Comparison of ENCODE assay signal across 15 cellular contexts in the genomic region with DNA sequence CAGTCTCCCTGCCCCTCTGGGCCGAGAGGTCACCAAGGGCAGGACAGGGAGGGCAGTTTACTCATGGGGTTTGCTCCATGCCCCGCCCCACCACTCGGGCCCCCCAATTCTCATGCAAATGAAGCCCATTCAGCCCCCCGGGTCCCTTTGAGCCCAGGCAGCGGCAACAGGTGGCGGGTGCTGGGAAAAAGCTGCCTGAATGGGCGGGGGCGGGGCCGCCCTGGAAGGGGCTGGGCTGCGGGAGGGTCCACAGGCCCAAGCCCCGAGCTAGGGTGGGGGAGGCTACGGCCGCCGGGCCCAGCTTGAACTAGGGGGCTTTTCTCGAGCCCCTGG. TPM values are rescaled to one million over a fixed set of nuclear protein-coding genes. Genes with fewer than 3 reads are reported as not detected.
DNase-seq lines count a peak whose midpoint lies in the region; ATAC-seq, FAIRE-seq and TF ChIP-seq lines count a peak whose summit lies in the region.
"Had no signal": no experiment of that assay in that cellular context is flagged by ENCODE, and none has a peak within 500 bp of the region (broad histone marks: within the 10 kb centered on the region; RNA-seq: fewer than 3 reads in every experiment).

No MANE protein-coding gene starts in this region.

- no peak overlapping the region for H3K9ac ChIP-seq in H9 (ENCODE audit: extremely low read depth, insufficient read length, low read length)
- no peak overlapping the region for H3K9ac ChIP-seq in mammary epithelial cell (ENCODE audit: insufficient read depth, low read length)
- peak overlapping the region; percentile 68 for H3K9ac ChIP-seq in mucosa of stomach (ENCODE audit: low read length)

- dilution Hi-C loops in mammary epithelial cell (cut with HindIII; ENCODE audit: low sequenced_read_pairs) = no loop called here

- H3K4me3 ChIP-seq in A549 = no peak overlapping the region
- H3K4me3 ChIP-seq in mammary epithelial cell (replicated peaks in 1 of 3; ENCODE audit: insufficient read depth in 1 of 3, low read depth in 2 of 3, low read length in 3 of 3) = no peak overlapping the region
- peak overlapping the region; percentile 41 for H3K4me3 ChIP-seq in mucosa of stomach (ENCODE audit: low read length)

- H3K4me1 ChIP-seq in A549 (peaks cover 95% of the 10 kb centered on the region), H9 (ENCODE audit: insufficient read depth, low read length) (no peaks in the 10 kb centered on the region; the same call in 1 of the 2 replicates), mammary epithelial cell (ENCODE audit: insufficient read depth, low read length) (peaks cover 73% of the 10 kb centered on the region), mucosa of stomach (ENCODE audit: control insufficient read depth, insufficient read depth, low read length) (peaks cover 73% of the 10 kb centered on the region)

- H3K36me3 Mint-ChIP-seq in H9 (ENCODE audit: insufficient read depth in 1 of 3, low read depth in 3 of 3) = peaks cover 0 to 31% (median 31%) of the 10 kb centered on the region in 3 experiments; a peak in 6 of 7 replicates
- peaks cover 9% of the 10 kb centered on the region for H3K36me3 Mint-ChIP-seq in activated naive CD8-positive, alpha-beta T cell treated with anti-CD3 and anti-CD28 coated beads for 36 hours

- H3K27ac ChIP-seq in A549 (peak overlapping the region; percentile 81 to 95), H9 (ENCODE audit: insufficient read length, low read depth, low read length) (no peak overlapping the region), mammary epithelial cell (ENCODE audit: insufficient read depth, low read depth, low read length) (no peak overlapping the region)

- H3K36me3 ChIP-seq in mammary epithelial cell (ENCODE audit: insufficient read depth, low read length) = peaks cover 4% of the 10 kb centered on the region
- H3K36me3 ChIP-seq in mucosa of stomach (ENCODE audit: control insufficient read depth, insufficient read depth, low read length) = peaks cover 33% of the 10 kb centered on the region

- CTCF ChIA-PET in A549 (lab: Yijun Ruan, JAX) (interaction anchor here (0.7 to 2.2 kb wide), 2 partner anchors 47 to 55 kb away, joined by 3 to 9 read pairs; no protein-coding TSS in a partner anchor), mammary epithelial cell (lab: Charles Lee; ENCODE audit: low non-redundant PET) (no interaction called here)

- no peak overlapping the region for H2BK5ac ChIP-seq in H9 (ENCODE audit: insufficient read length, low read length)

- H3K4me1 Mint-ChIP-seq in H9 = peaks cover 39 to 56% of the 10 kb centered on the region in 2 experiments
- H3K4me1 Mint-ChIP-seq in activated naive CD8-positive, alpha-beta T cell treated with anti-CD3 and anti-CD28 coated beads for 36 hours = peaks cover 54% of the 10 kb centered on the region

- H3K23me2 ChIP-seq in H9 (ENCODE audit: insufficient read length, low read depth, low read length, poor library complexity, severe bottlenecking) = peaks cover 9% of the 10 kb centered on the region

- no peak overlapping the region for H3T11ph ChIP-seq in H9 (ENCODE audit: low read length)

- no peak for ATAC-seq in A549

- H2BK12ac ChIP-seq in H9 (ENCODE audit: insufficient read length, low read depth, low read length) = no peak overlapping the region

- peak overlapping the region; percentile 44; the same call in 1 of the 2 replicates for H3K14ac ChIP-seq in H9 (ENCODE audit: insufficient read depth, low read length)

- no peaks in the 10 kb centered on the region for H4K20me1 ChIP-seq in H9 (ENCODE audit: control insufficient read depth, insufficient read depth, insufficient read length)
- H4K20me1 ChIP-seq in mammary epithelial cell (ENCODE audit: insufficient read depth, low read length) = no peaks in the 10 kb centered on the region

- BruUV-seq in mammary epithelial cell (replicated peaks; lab: Mats Ljungman, UMichigan) = no TSS peak

- TF ChIP-seq EP300 in A549 (IDR thresholded peaks at IDR 0.05) = no peak

- H3K4ac ChIP-seq in H9 (ENCODE audit: low read depth, low read length) = no peak overlapping the region

- H2AFZ ChIP-seq in H9 (ENCODE audit: low read length) (no peak overlapping the region), mammary epithelial cell (ENCODE audit: low read depth, low read length) (no peak overlapping the region)

- H3K27me3 ChIP-seq in H9 (ENCODE audit: insufficient read depth, low read length) = no peaks in the 10 kb centered on the region; the same call in 1 of the 2 replicates
- H3K27me3 ChIP-seq in mammary epithelial cell (ENCODE audit: insufficient read depth, low read length) = no peaks in the 10 kb centered on the region
- no peaks in the 10 kb centered on the region for H3K27me3 ChIP-seq in mucosa of stomach (ENCODE audit: control insufficient read depth, insufficient read depth, low read length)

- no peak overlapping the region for H4K8ac ChIP-seq in H9 (replicated peaks; ENCODE audit: insufficient read length, low read depth, low read length)

- POLR2A ChIA-PET in A549 (lab: Yijun Ruan, JAX) = no interaction called here

- no peak overlapping the region for H4K91ac ChIP-seq in H9 (ENCODE audit: insufficient read length, low read depth, low read length)

- H3K79me2 ChIP-seq in H9 (ENCODE audit: insufficient read depth, low read length) (no peaks in the 10 kb centered on the region; the same call in 1 of the 2 replicates), mammary epithelial cell (ENCODE audit: insufficient read depth, low read length) (peaks cover 37% of the 10 kb centered on the region)

- no peak overlapping the region for H2BK15ac ChIP-seq in H9 (ENCODE audit: low read depth, low read length)

- no peak overlapping the region for H3K23ac ChIP-seq in H9 (ENCODE audit: insufficient read length, low read depth, low read length)

- H4K5ac ChIP-seq in H9 (ENCODE audit: insufficient read length, low read depth, low read length) = no peak overlapping the region

- H3K56ac ChIP-seq in H9 (ENCODE audit: insufficient read length, low read depth, low read length) = no peak overlapping the region

- no peak for FAIRE-seq in A549 (lab: Jason Lieb, UNC)

- H3K9me3 Mint-ChIP-seq in H9 = no peaks in the 10 kb centered on the region
- H3K9me3 Mint-ChIP-seq in activated naive CD8-positive, alpha-beta T cell treated with anti-CD3 and anti-CD28 coated beads for 36 hours = no peaks in the 10 kb centered on the region

- H3K27me3 Mint-ChIP-seq in H9 (ENCODE audit: low read depth) = peaks cover 7% of the 10 kb centered on the region
- no peaks in the 10 kb centered on the region for H3K27me3 Mint-ChIP-seq in activated naive CD8-positive, alpha-beta T cell treated with anti-CD3 and anti-CD28 coated beads for 36 hours

- TF ChIP-seq POLR2A in A549 (IDR thresholded peaks at IDR 0.05; ENCODE audit: low read length) = no peak

- H3K79me1 ChIP-seq in H9 (ENCODE audit: insufficient read depth, low read depth, low read length, poor library complexity, severe bottlenecking) = no peaks in the 10 kb centered on the region

- H2AK5ac ChIP-seq in H9 (ENCODE audit: insufficient read length, low read length) = no peak overlapping the region

- intact Hi-C loops in mammary epithelial cell (cut with micrococcal nuclease) = loop anchor here (5.0 kb wide), 1 partner anchor 108 kb away; the partner anchor contains the start of gene TTYH3

- TF ChIP-seq RAD21 in A549 (conservative IDR thresholded peaks at IDR 0.05 in 1 of 2, IDR thresholded peaks at IDR 0.05 in 1 of 2) = no peak

- H3K18ac ChIP-seq in H9 (ENCODE audit: insufficient read length, low read depth, low read length) = peak overlapping the region; percentile 78

- whole genome bisulfite sequencing in A549 (ENCODE audit: missing lambda C conversion rate) = 100% methylated on average over 1 of the region's 15 CpGs
- no CpG with 5 or more reads among the region's 15 CpGs for WGBS in H9 (ENCODE audit: extremely low coverage, insufficient read length, low lambda C conversion rate)
- WGBS in mammary epithelial cell (ENCODE audit: low coverage, missing lambda C conversion rate) = 71% methylated on average over 4 of the region's 15 CpGs

- H3K27ac Mint-ChIP-seq in H9 = no peak overlapping the region; a peak in 2 of 7 replicates
- H3K27ac Mint-ChIP-seq in activated naive CD8-positive, alpha-beta T cell treated with anti-CD3 and anti-CD28 coated beads for 36 hours = no peak overlapping the region

- 0 out of 5 replicates have a peak overlapping the region, but pooled peaks of 1 of the 2 experiments have one; percentile 40 for H3K4me3 Mint-ChIP-seq in H9
- no peak overlapping the region for H3K4me3 Mint-ChIP-seq in activated naive CD8-positive, alpha-beta T cell treated with anti-CD3 and anti-CD28 coated beads for 36 hours

- DNase-seq in A549 (ENCODE audit: low read depth in 1 of 2, low spot score in 1 of 2) (no peak), H9 (peak; percentile 93), mammary epithelial cell (no peak), NCI-H82 (lab: John Stamatoyannopoulos, UW) (no peak), NOMO-1 treated with dmso at 0.1 percent for 144 hours (lab: John Stamatoyannopoulos, UW; ENCODE audit: unreplicated experiment) (no peak), H4 (ENCODE audit: low spot score) (no peak)
- DNase-seq in activated naive CD8-positive, alpha-beta T cell treated with anti-CD3 and anti-CD28 coated beads for 36 hours = no peak
- DNase-seq: activated CD8-positive, alpha-beta memory T cell treated with anti-CD3 and anti-CD28 coated beads, Interleukin-2, amount 50 U/mL, for 4 hours; dermis blood vessel endothelial cell; foreskin melanocyte; NCI-H226 had no signal

- TF ChIP-seq CTCF in A549 (IDR thresholded peaks at IDR 0.05) (no peak), H9 (conservative IDR thresholded peaks at IDR 0.05) (no peak), mammary epithelial cell (conservative IDR thresholded peaks at IDR 0.05 in 1 of 2, IDR thresholded peaks at IDR 0.05 in 1 of 2; ENCODE audit: extremely low read depth in 1 of 2, insufficient read depth in 1 of 2, low read depth in 1 of 2, low read length in 2 of 2) (no peak)

- no peak overlapping the region for H2BK120ac ChIP-seq in H9 (ENCODE audit: low read depth, low read length, poor library complexity, severe bottlenecking)

- in situ Hi-C loops in mammary epithelial cell (cut with MboI; ENCODE audit: low sequenced_read_pairs in 2 of 2) = no loop called here

- H3K9me3 ChIP-seq in A549 (no peaks in the 10 kb centered on the region), H9 (ENCODE audit: control insufficient read depth, low read depth, low read length) (no peaks in the 10 kb centered on the region), mammary epithelial cell (replicated peaks; ENCODE audit: insufficient read depth, low read length) (no peaks in the 10 kb centered on the region), mucosa of stomach (ENCODE audit: control insufficient read depth, low read length) (no peaks in the 10 kb centered on the region)

- H2BK20ac ChIP-seq in H9 (ENCODE audit: low read depth, low read length, poor library complexity, severe bottlenecking) = no peak overlapping the region

- peak overlapping the region; percentile 99; the same call in 2 of the 3 replicates for H3K4me2 ChIP-seq in A549
- no peak overlapping the region for H3K4me2 ChIP-seq in H9 (ENCODE audit: insufficient read depth, insufficient read length, low read length)
- peak overlapping the region; percentile 93 for H3K4me2 ChIP-seq in mammary epithelial cell (ENCODE audit: insufficient read depth, low read depth, low read length)

RNA-seq across cellular contexts. Expression of gene LFNG, which starts 5.2 kb away (rescaled TPM):
- polyA plus RNA-seq in A549 (2011; rRNA removed) (2.3 and 2.9 TPM in 2 replicates), A549 (2017; fragmentation: RNase III; extraction: RNeasy Plus Mini Kit Qiagen cat#74134 plus additional on column Dnase treatment) (5.8 to 7.3 TPM (median 6.3 TPM) in 3 replicates), mammary epithelial cell (35.5 TPM)
- polyA plus RNA-seq in A549 (2012; cell fraction: cytosol; rRNA removed) = 4.7 and 6.4 TPM in 2 replicates
- 10.0 and 15.6 TPM in 2 replicates for polyA plus RNA-seq in A549 (2012; cell fraction: nucleus; rRNA removed)
- polyA minus RNA-seq in A549 (2011; rRNA and poly(A)+ RNA removed) = 2.7 and 3.0 TPM in 2 replicates
- total RNA-seq in H9 (2021) (52.9 and 55.3 TPM in 2 replicates), mammary epithelial cell (100 to 1,000 TPM in 1 of 2 donors, 10 to 100 TPM in 1; 29.7 to 105 TPM)
- 15.9 TPM for polyA minus RNA-seq in mammary epithelial cell
- total RNA-seq in activated naive CD8-positive, alpha-beta T cell treated with anti-CD3 and anti-CD28 coated beads for 36 hours = 10 to 100 TPM; 21.0 to 25.8 TPM
- 11.0 and 14.7 TPM in 2 replicates for total RNA-seq in H4 (2014; rRNA removed; shearing (Covaris generic))

RNA-seq across cellular contexts. Expression of gene BRAT1, which starts 30.6 kb away (rescaled TPM):
- polyA plus RNA-seq in A549 (2011; rRNA removed) (11.9 and 13.3 TPM in 2 replicates), A549 (2017; fragmentation: RNase III; extraction: RNeasy Plus Mini Kit Qiagen cat#74134 plus additional on column Dnase treatment) (22.6 to 25.6 TPM (median 24.4 TPM) in 3 replicates), mammary epithelial cell (15.3 TPM)
- 35.3 and 50.2 TPM in 2 replicates for polyA plus RNA-seq in A549 (2012; cell fraction: cytosol; rRNA removed)
- 140 and 205 TPM in 2 replicates for polyA plus RNA-seq in A549 (2012; cell fraction: nucleus; rRNA removed)
- polyA minus RNA-seq in A549 (2011; rRNA and poly(A)+ RNA removed) = 12.4 and 13.3 TPM in 2 replicates
- total RNA-seq in H9 (2021) (41.2 and 42.6 TPM in 2 replicates), mammary epithelial cell (10 to 100 TPM; 20.5 to 25.3 TPM)
- polyA minus RNA-seq in mammary epithelial cell = 20.8 TPM
- 10 to 100 TPM; 36.4 to 37.8 TPM for total RNA-seq in activated naive CD8-positive, alpha-beta T cell treated with anti-CD3 and anti-CD28 coated beads for 36 hours
- 31.7 and 41.5 TPM in 2 replicates for total RNA-seq in H4 (2014; rRNA removed; shearing (Covaris generic))

RNA-seq across cellular contexts. Expression of gene IQCE, which starts 34.0 kb away (rescaled TPM):
- polyA plus RNA-seq in A549 (2011; rRNA removed) (10.1 and 10.6 TPM in 2 replicates), A549 (2017; fragmentation: RNase III; extraction: RNeasy Plus Mini Kit Qiagen cat#74134 plus additional on column Dnase treatment) (11.3 to 13.0 TPM (median 12.8 TPM) in 3 replicates), mammary epithelial cell (5.4 TPM)
- polyA plus RNA-seq in A549 (2012; cell fraction: cytosol; rRNA removed) = 8.9 and 9.3 TPM in 2 replicates
- polyA plus RNA-seq in A549 (2012; cell fraction: nucleus; rRNA removed) = 16.7 and 18.2 TPM in 2 replicates
- 10.6 and 13.3 TPM in 2 replicates for polyA minus RNA-seq in A549 (2011; rRNA and poly(A)+ RNA removed)
- total RNA-seq in H9 (2021) (6.7 and 7.0 TPM in 2 replicates), mammary epithelial cell (10 to 100 TPM; 13.3 to 15.1 TPM)
- 6.2 TPM for polyA minus RNA-seq in mammary epithelial cell
- total RNA-seq in activated naive CD8-positive, alpha-beta T cell treated with anti-CD3 and anti-CD28 coated beads for 36 hours = 1 to 10 TPM; 5.4 to 6.1 TPM
- 13.5 and 17.2 TPM in 2 replicates for total RNA-seq in H4 (2014; rRNA removed; shearing (Covaris generic))

RNA-seq across cellular contexts. Expression of gene GRIFIN, which starts 48.6 kb away (rescaled TPM):
- polyA plus RNA-seq in A549 (2011; rRNA removed) (not detected in 2 replicates), A549 (2017; fragmentation: RNase III; extraction: RNeasy Plus Mini Kit Qiagen cat#74134 plus additional on column Dnase treatment) (not detected in 3 replicates), mammary epithelial cell (not detected)
- polyA plus RNA-seq in A549 (2012; cell fraction: cytosol; rRNA removed) = not detected in 2 replicates
- not detected in 2 replicates for polyA plus RNA-seq in A549 (2012; cell fraction: nucleus; rRNA removed)
- polyA minus RNA-seq in A549 (2011; rRNA and poly(A)+ RNA removed) = not detected in 2 replicates
- total RNA-seq in H9 (2021) (not detected in 2 replicates), mammary epithelial cell (not detected)
- polyA minus RNA-seq in mammary epithelial cell = not detected
- not detected for total RNA-seq in activated naive CD8-positive, alpha-beta T cell treated with anti-CD3 and anti-CD28 coated beads for 36 hours
- not detected in 2 replicates for total RNA-seq in H4 (2014; rRNA removed; shearing (Covaris generic))
- total RNA-seq: dermis blood vessel endothelial cell, left colon had no signal
- polyA plus RNA-seq: adipose tissue, BJ had no signal

Comparison
In these comparisons a context has a peak if more than half of its experiments do, and no peak if none do; other contexts are left out.
1. H3K27ac ChIP-seq: peak in A549 (2 of 2); none in H9 (single experiment) and mammary epithelial cell (single experiment).